ENCODE assay signal across 1 cellular context in the genomic region with DNA sequence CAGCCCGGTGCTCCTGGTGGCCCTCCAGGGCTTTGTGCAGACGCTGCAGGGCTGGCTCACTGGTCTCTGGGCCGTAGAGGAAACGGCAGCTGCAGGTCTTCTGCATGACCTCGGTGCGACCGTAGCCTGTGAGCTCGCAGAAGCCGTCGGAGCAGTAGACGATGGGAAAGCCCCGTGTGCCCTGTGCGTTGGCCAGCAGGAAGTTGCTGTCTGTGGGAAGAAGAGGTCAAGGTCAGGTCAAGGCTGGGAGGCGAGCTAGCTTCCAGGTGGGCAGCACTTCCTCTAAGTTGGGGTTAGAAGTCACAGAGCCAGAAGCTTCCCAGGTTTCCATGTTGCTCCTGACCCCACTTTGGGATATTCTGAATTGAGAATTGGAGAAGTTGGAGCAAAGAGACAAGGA.
A peak's percentile ranks its signal among the peaks of the same experiment; 100 is the strongest.
TF ChIP-seq lines count a peak whose summit lies in the region.

No MANE protein-coding gene starts in this region.

TF ChIP-seq in HepG2, 621 proteins besides CTCF, POLR2A, EP300 and RAD21:
- TF ChIP-seq MIER2 (CRISPR knock-in tag; IDR thresholded peaks at IDR 0.05) = no peak
- TF ChIP-seq RXRA (CRISPR knock-in tag; IDR thresholded peaks at IDR 0.05) = peak; percentile 92
- no peak for TF ChIP-seq ZMYM2 (CRISPR knock-in tag; IDR thresholded peaks at IDR 0.05)
- TF ChIP-seq ARHGAP35 (CRISPR knock-in tag; IDR thresholded peaks at IDR 0.05; ENCODE audit: borderline replicate concordance) = 0 out of 2 replicates have a peak, but pooled peaks have one; percentile 33
- TF ChIP-seq NR2F6 (IDR thresholded peaks at IDR 0.05) = peak; percentile 70; the same call in 1 of the 2 replicates
- peak; percentile 84 for TF ChIP-seq NR2F6 (CRISPR knock-in tag; IDR thresholded peaks at IDR 0.05)
- TF ChIP-seq NR2F1 (CRISPR knock-in tag; IDR thresholded peaks at IDR 0.05) = peak; percentile 47 to 68; a peak in 2 of 4 replicates
- TF ChIP-seq SKI (IDR thresholded peaks at IDR 0.05; ENCODE audit: partially characterized antibody) = peak; percentile 87
- peak; percentile 36; the same call in 1 of the 2 replicates for TF ChIP-seq BCL6 (CRISPR knock-in tag; IDR thresholded peaks at IDR 0.05)
- TF ChIP-seq HHEX (CRISPR knock-in tag; IDR thresholded peaks at IDR 0.05) = no peak
- TF ChIP-seq ZNF777 (CRISPR knock-in tag; IDR thresholded peaks at IDR 0.05) = peak; percentile 76
- no peak for TF ChIP-seq ZNF343 (CRISPR knock-in tag; IDR thresholded peaks at IDR 0.05)
- 0 out of 2 replicates have a peak, but pooled peaks have one; percentile 19 for TF ChIP-seq THAP11 (CRISPR knock-in tag; IDR thresholded peaks at IDR 0.05)
- TF ChIP-seq ZNF788 (CRISPR knock-in tag; IDR thresholded peaks at IDR 0.05; ENCODE audit: borderline replicate concordance) = peak; percentile 46; the same call in 1 of the 2 replicates
- TF ChIP-seq ZNF101 (CRISPR knock-in tag; IDR thresholded peaks at IDR 0.05; ENCODE audit: borderline replicate concordance, low read depth) = no peak
- TF ChIP-seq ESRRA (CRISPR knock-in tag; IDR thresholded peaks at IDR 0.05; ENCODE audit: low read depth) = peak; percentile 73; the same call in 1 of the 2 replicates
- TF ChIP-seq HDAC6 (IDR thresholded peaks at IDR 0.05; ENCODE audit: low read depth, low read length) = no peak
- TF ChIP-seq, protein P1, sequence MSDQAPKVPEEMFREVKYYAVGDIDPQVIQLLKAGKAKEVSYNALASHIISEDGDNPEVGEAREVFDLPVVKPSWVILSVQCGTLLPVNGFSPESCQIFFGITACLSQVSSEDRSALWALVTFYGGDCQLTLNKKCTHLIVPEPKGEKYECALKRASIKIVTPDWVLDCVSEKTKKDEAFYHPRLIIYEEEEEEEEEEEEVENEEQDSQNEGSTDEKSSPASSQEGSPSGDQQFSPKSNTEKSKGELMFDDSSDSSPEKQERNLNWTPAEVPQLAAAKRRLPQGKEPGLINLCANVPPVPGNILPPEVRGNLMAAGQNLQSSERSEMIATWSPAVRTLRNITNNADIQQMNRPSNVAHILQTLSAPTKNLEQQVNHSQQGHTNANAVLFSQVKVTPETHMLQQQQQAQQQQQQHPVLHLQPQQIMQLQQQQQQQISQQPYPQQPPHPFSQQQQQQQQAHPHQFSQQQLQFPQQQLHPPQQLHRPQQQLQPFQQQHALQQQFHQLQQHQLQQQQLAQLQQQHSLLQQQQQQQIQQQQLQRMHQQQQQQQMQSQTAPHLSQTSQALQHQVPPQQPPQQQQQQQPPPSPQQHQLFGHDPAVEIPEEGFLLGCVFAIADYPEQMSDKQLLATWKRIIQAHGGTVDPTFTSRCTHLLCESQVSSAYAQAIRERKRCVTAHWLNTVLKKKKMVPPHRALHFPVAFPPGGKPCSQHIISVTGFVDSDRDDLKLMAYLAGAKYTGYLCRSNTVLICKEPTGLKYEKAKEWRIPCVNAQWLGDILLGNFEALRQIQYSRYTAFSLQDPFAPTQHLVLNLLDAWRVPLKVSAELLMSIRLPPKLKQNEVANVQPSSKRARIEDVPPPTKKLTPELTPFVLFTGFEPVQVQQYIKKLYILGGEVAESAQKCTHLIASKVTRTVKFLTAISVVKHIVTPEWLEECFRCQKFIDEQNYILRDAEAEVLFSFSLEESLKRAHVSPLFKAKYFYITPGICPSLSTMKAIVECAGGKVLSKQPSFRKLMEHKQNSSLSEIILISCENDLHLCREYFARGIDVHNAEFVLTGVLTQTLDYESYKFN (CRISPR knock-in tag; conservative IDR thresholded peaks at IDR 0.05) = peak; percentile 33; the same call in 1 of the 2 replicates
- peak; percentile 51; the same call in 1 of the 2 replicates for TF ChIP-seq GABPB1 (CRISPR knock-in tag; IDR thresholded peaks at IDR 0.05)
- TF ChIP-seq MYC (CRISPR knock-in tag; IDR thresholded peaks at IDR 0.05; ENCODE audit: borderline replicate concordance) = peak; percentile 29; the same call in 1 of the 2 replicates
- TF ChIP-seq ZBTB7B (CRISPR knock-in tag; IDR thresholded peaks at IDR 0.05) = 0 out of 2 replicates have a peak, but pooled peaks have one; percentile 24
- peak; percentile 47; the same call in 1 of the 2 replicates for TF ChIP-seq SALL1 (CRISPR knock-in tag; IDR thresholded peaks at IDR 0.05)
- TF ChIP-seq, protein P2, sequence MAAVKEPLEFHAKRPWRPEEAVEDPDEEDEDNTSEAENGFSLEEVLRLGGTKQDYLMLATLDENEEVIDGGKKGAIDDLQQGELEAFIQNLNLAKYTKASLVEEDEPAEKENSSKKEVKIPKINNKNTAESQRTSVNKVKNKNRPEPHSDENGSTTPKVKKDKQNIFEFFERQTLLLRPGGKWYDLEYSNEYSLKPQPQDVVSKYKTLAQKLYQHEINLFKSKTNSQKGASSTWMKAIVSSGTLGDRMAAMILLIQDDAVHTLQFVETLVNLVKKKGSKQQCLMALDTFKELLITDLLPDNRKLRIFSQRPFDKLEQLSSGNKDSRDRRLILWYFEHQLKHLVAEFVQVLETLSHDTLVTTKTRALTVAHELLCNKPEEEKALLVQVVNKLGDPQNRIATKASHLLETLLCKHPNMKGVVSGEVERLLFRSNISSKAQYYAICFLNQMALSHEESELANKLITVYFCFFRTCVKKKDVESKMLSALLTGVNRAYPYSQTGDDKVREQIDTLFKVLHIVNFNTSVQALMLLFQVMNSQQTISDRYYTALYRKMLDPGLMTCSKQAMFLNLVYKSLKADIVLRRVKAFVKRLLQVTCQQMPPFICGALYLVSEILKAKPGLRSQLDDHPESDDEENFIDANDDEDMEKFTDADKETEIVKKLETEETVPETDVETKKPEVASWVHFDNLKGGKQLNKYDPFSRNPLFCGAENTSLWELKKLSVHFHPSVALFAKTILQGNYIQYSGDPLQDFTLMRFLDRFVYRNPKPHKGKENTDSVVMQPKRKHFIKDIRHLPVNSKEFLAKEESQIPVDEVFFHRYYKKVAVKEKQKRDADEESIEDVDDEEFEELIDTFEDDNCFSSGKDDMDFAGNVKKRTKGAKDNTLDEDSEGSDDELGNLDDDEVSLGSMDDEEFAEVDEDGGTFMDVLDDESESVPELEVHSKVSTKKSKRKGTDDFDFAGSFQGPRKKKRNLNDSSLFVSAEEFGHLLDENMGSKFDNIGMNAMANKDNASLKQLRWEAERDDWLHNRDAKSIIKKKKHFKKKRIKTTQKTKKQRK (IDR thresholded peaks at IDR 0.05; ENCODE audit: low read length) = no peak
- TF ChIP-seq RARA (CRISPR knock-in tag; IDR thresholded peaks at IDR 0.05) = peak; percentile 96
- peak; percentile 87 for TF ChIP-seq NR2C2 (CRISPR knock-in tag; IDR thresholded peaks at IDR 0.05; ENCODE audit: borderline replicate concordance)
- TF ChIP-seq, protein P3, sequence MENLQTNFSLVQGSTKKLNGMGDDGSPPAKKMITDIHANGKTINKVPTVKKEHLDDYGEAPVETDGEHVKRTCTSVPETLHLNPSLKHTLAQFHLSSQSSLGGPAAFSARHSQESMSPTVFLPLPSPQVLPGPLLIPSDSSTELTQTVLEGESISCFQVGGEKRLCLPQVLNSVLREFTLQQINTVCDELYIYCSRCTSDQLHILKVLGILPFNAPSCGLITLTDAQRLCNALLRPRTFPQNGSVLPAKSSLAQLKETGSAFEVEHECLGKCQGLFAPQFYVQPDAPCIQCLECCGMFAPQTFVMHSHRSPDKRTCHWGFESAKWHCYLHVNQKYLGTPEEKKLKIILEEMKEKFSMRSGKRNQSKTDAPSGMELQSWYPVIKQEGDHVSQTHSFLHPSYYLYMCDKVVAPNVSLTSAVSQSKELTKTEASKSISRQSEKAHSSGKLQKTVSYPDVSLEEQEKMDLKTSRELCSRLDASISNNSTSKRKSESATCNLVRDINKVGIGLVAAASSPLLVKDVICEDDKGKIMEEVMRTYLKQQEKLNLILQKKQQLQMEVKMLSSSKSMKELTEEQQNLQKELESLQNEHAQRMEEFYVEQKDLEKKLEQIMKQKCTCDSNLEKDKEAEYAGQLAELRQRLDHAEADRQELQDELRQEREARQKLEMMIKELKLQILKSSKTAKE (CRISPR knock-in tag; IDR thresholded peaks at IDR 0.05; ENCODE audit: borderline replicate concordance) = peak; percentile 78
- TF ChIP-seq TAF1 (CRISPR knock-in tag; IDR thresholded peaks at IDR 0.05) = 0 out of 2 replicates have a peak, but pooled peaks have one; percentile 17
- no peak for TF ChIP-seq KDM1A (CRISPR knock-in tag; IDR thresholded peaks at IDR 0.05)
- peak; percentile 95; the same call in 1 of the 2 replicates for TF ChIP-seq RELA (CRISPR knock-in tag; IDR thresholded peaks at IDR 0.05)
- no peak for TF ChIP-seq RFX5 (IDR thresholded peaks at IDR 0.05; ENCODE audit: low read depth, low read length)
- TF ChIP-seq, protein P4, sequence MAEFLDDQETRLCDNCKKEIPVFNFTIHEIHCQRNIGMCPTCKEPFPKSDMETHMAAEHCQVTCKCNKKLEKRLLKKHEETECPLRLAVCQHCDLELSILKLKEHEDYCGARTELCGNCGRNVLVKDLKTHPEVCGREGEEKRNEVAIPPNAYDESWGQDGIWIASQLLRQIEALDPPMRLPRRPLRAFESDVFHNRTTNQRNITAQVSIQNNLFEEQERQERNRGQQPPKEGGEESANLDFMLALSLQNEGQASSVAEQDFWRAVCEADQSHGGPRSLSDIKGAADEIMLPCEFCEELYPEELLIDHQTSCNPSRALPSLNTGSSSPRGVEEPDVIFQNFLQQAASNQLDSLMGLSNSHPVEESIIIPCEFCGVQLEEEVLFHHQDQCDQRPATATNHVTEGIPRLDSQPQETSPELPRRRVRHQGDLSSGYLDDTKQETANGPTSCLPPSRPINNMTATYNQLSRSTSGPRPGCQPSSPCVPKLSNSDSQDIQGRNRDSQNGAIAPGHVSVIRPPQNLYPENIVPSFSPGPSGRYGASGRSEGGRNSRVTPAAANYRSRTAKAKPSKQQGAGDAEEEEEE (CRISPR knock-in tag; IDR thresholded peaks at IDR 0.05; ENCODE audit: borderline replicate concordance) = no peak
- TF ChIP-seq, protein P5, sequence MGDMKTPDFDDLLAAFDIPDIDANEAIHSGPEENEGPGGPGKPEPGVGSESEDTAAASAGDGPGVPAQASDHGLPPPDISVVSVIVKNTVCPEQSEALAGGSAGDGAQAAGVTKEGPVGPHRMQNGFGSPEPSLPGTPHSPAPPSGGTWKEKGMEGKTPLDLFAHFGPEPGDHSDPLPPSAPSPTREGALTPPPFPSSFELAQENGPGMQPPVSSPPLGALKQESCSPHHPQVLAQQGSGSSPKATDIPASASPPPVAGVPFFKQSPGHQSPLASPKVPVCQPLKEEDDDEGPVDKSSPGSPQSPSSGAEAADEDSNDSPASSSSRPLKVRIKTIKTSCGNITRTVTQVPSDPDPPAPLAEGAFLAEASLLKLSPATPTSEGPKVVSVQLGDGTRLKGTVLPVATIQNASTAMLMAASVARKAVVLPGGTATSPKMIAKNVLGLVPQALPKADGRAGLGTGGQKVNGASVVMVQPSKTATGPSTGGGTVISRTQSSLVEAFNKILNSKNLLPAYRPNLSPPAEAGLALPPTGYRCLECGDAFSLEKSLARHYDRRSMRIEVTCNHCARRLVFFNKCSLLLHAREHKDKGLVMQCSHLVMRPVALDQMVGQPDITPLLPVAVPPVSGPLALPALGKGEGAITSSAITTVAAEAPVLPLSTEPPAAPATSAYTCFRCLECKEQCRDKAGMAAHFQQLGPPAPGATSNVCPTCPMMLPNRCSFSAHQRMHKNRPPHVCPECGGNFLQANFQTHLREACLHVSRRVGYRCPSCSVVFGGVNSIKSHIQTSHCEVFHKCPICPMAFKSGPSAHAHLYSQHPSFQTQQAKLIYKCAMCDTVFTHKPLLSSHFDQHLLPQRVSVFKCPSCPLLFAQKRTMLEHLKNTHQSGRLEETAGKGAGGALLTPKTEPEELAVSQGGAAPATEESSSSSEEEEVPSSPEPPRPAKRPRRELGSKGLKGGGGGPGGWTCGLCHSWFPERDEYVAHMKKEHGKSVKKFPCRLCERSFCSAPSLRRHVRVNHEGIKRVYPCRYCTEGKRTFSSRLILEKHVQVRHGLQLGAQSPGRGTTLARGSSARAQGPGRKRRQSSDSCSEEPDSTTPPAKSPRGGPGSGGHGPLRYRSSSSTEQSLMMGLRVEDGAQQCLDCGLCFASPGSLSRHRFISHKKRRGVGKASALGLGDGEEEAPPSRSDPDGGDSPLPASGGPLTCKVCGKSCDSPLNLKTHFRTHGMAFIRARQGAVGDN (CRISPR knock-in tag; IDR thresholded peaks at IDR 0.05) = peak; percentile 37
- TF ChIP-seq, protein P6, sequence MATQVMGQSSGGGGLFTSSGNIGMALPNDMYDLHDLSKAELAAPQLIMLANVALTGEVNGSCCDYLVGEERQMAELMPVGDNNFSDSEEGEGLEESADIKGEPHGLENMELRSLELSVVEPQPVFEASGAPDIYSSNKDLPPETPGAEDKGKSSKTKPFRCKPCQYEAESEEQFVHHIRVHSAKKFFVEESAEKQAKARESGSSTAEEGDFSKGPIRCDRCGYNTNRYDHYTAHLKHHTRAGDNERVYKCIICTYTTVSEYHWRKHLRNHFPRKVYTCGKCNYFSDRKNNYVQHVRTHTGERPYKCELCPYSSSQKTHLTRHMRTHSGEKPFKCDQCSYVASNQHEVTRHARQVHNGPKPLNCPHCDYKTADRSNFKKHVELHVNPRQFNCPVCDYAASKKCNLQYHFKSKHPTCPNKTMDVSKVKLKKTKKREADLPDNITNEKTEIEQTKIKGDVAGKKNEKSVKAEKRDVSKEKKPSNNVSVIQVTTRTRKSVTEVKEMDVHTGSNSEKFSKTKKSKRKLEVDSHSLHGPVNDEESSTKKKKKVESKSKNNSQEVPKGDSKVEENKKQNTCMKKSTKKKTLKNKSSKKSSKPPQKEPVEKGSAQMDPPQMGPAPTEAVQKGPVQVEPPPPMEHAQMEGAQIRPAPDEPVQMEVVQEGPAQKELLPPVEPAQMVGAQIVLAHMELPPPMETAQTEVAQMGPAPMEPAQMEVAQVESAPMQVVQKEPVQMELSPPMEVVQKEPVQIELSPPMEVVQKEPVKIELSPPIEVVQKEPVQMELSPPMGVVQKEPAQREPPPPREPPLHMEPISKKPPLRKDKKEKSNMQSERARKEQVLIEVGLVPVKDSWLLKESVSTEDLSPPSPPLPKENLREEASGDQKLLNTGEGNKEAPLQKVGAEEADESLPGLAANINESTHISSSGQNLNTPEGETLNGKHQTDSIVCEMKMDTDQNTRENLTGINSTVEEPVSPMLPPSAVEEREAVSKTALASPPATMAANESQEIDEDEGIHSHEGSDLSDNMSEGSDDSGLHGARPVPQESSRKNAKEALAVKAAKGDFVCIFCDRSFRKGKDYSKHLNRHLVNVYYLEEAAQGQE (IDR thresholded peaks at IDR 0.05; ENCODE audit: borderline replicate concordance in 1 of 2, low read depth in 1 of 2, low read length in 2 of 2) = peak in 1 of 2 experiments; percentile 56; a peak in 1 of 4 replicates
- TF ChIP-seq RXRB (CRISPR knock-in tag; IDR thresholded peaks at IDR 0.05; ENCODE audit: borderline replicate concordance) = peak; percentile 64
- TF ChIP-seq, protein P7, sequence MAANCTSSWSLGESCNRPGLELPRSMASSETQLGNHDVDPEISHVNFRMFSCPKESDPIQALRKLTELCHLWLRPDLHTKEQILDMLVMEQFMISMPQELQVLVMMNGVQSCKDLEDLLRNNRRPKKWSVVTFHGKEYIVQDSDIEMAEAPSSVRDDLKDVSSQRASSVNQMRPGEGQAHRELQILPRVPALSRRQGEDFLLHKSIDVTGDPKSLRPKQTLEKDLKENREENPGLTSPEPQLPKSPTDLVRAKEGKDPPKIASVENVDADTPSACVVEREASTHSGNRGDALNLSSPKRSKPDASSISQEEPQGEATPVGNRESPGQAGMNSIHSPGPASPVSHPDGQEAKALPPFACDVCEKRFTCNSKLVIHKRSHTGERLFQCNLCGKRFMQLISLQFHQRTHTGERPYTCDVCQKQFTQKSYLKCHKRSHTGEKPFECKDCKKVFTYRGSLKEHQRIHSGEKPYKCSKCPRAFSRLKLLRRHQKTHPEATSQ (CRISPR knock-in tag; IDR thresholded peaks at IDR 0.05; ENCODE audit: borderline replicate concordance) = no peak
- peak; percentile 56 for TF ChIP-seq ELF3 (CRISPR knock-in tag; IDR thresholded peaks at IDR 0.05)
- peak; percentile 27 for TF ChIP-seq HNRNPLL (IDR thresholded peaks at IDR 0.05; ENCODE audit: low read depth, low read length, poor library complexity, severe bottlenecking)
TF ChIP-seq in HepG2: peak in this region for 25.
